In the genomic region with DNA sequence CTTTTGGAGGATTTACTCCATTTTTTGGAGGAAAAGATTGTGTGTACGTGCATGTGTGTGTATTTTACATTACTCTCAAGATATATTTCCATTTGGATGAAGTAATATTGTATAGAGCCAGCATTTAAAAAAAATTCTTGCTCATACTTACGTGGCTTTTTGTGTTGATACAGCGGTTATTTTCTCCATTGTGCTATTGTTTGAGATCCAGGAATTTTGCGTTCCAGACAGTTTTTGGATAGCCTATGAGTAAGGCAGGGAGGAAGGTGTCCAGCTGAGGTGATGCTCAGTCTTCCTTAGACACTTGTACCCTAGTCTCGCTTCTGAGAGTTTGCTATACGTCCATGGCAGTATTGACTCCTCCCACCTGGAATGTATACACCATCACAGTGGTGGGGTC, we compare ENCODE assay signal across 10 cellular contexts.
"Had no signal": no experiment of that assay in that cellular context is flagged by ENCODE, and none has a peak within 500 bp of the region (broad histone marks: within the 10 kb centered on the region; RNA-seq: fewer than 3 reads in every experiment).

No MANE protein-coding gene starts in this region.

- H3K4me3 ChIP-seq: GM23248, GM23338, HAP-1 had no signal

- H3K4me1 Mint-ChIP-seq: GM23338, H9 had no signal

- H3K9ac ChIP-seq: GM23248 had no signal

- H3K9me3 ChIP-seq: HAP-1 had no signal

- DNase-seq: GM23248, GOT3, H7, H9, HCEC 1CT, HFFc6 had no signal

- H3K27ac ChIP-seq: GM23248 had no signal

- H3K36me3 ChIP-seq: HAP-1 had no signal

- ATAC-seq: GM23338, HCT116 had no signal

- FAIRE-seq: H1 had no signal

- H3K27ac Mint-ChIP-seq: GM23338, H9, HFFc6 had no signal

- H3K4me3 Mint-ChIP-seq: GM23338, H9, HFFc6 had no signal

- H3K4me2 ChIP-seq: GM23338 had no signal

- H2AFZ ChIP-seq: GM23248, GM23338 had no signal

- H3K4me1 ChIP-seq: HAP-1 had no signal
